ENCODE assay signal across 27 cellular contexts in genomic region chr21:32093758-32094463, GRCh38.
"Had no signal": no experiment of that assay in that cellular context is flagged by ENCODE, and none has a peak within 500 bp of the region (broad histone marks: within the 10 kb centered on the region; RNA-seq: fewer than 3 reads in every experiment).

No MANE protein-coding gene starts in this region.

- H3K27ac Mint-ChIP-seq: activated B cell treated with CpG ODN at 0.5 μM for 24 hours; activated CD4-positive, alpha-beta memory T cell treated with anti-CD3 and anti-CD28 coated beads for 36 hours; activated CD4-positive, alpha-beta T cell treated with anti-CD3 and anti-CD28 coated beads, Interleukin-2, amount 10 ng/mL, durations not matched to agents 24 days and 14 days; activated CD8-positive, alpha-beta T cell treated with anti-CD3 and anti-CD28 coated beads, Interleukin-2, amount 10 ng/mL, durations not matched to agents 7 days and 5 days; activated naive CD8-positive, alpha-beta T cell; activated T-helper 17 cell treated with anti-CD3 and anti-CD28 coated beads, Interleukin-2, amount 50 U/mL, for 72 hours; dendritic cell treated with granulocyte-macrophage colony-stimulating factor and Interleukin-4, amounts not matched to agents 40 ng/mL and 50 ng/mL, for 4 days; endodermal cell; T-helper 17 cell; T-helper 2 cell treated with Interferon-gamma antibody and Interleukin-4, amounts not matched to agents 5 μg/mL and 100 μg/mL, for 36 hours had no signal

- H3K9me3 Mint-ChIP-seq: activated CD4-positive, alpha-beta memory T cell treated with anti-CD3 and anti-CD28 coated beads for 36 hours; activated CD4-positive, alpha-beta T cell treated with anti-CD3 and anti-CD28 coated beads, Interleukin-2, amount 10 ng/mL, durations not matched to agents 24 days and 14 days; activated T-cell treated with anti-CD3 and anti-CD28 coated beads, Interleukin-2, amount 50 U/mL, for 4 hours; endodermal cell; T-helper 2 cell treated with Interferon-gamma antibody and Interleukin-4, amounts not matched to agents 5 μg/mL and 100 μg/mL, for 36 hours had no signal

- H3K4me3 Mint-ChIP-seq: activated B cell treated with CpG ODN at 0.5 μM for 24 hours; activated CD4-positive, alpha-beta memory T cell treated with anti-CD3 and anti-CD28 coated beads for 36 hours; activated CD4-positive, alpha-beta T cell treated with anti-CD3 and anti-CD28 coated beads, Interleukin-2, amount 10 ng/mL, durations not matched to agents 24 days and 14 days; activated CD8-positive, alpha-beta T cell treated with anti-CD3 and anti-CD28 coated beads, Interleukin-2, amount 10 ng/mL, durations not matched to agents 7 days and 5 days; activated naive CD8-positive, alpha-beta T cell; activated T-cell treated with anti-CD3 and anti-CD28 coated beads, Interleukin-2, amount 50 U/mL, for 4 hours; activated T-helper 17 cell treated with anti-CD3 and anti-CD28 coated beads, Interleukin-2, amount 50 U/mL, for 72 hours; central memory CD8-positive, alpha-beta T cell; dendritic cell treated with granulocyte-macrophage colony-stimulating factor and Interleukin-4, amounts not matched to agents 40 ng/mL and 50 ng/mL, for 4 days; endodermal cell; T-helper 17 cell; T-helper 2 cell treated with Interferon-gamma antibody and Interleukin-4, amounts not matched to agents 5 μg/mL and 100 μg/mL, for 36 hours had no signal

- H3K36me3 Mint-ChIP-seq: activated CD4-positive, alpha-beta memory T cell treated with anti-CD3 and anti-CD28 coated beads for 36 hours had no signal

- H3K27ac ChIP-seq: brain microvascular endothelial cell, coronary artery, dorsolateral prefrontal cortex, WERI-Rb-1 had no signal

- ATAC-seq: activated CD4-positive, CD25-positive, alpha-beta regulatory T cell treated with anti-CD3 and anti-CD28 coated beads, Interleukin-2, amount 50 U/mL, for 24 hours; activated CD8-positive, alpha-beta T cell treated with anti-CD3 and anti-CD28 coated beads, Interleukin-2, amount 10 ng/mL, durations not matched to agents 7 days and 5 days; activated T-cell treated with anti-CD3 and anti-CD28 coated beads, Interleukin-2, amount 50 U/mL, for 4 hours; activated T-helper 17 cell treated with anti-CD3 and anti-CD28 coated beads, Interleukin-2, amount 50 U/mL, for 72 hours; esophagus mucosa; T-helper 17 cell had no signal

- H3K4me1 Mint-ChIP-seq: activated B cell treated with CpG ODN at 0.5 μM for 24 hours; activated CD4-positive, alpha-beta T cell treated with anti-CD3 and anti-CD28 coated beads, Interleukin-2, amount 10 ng/mL, durations not matched to agents 24 days and 14 days; central memory CD8-positive, alpha-beta T cell; T-helper 17 cell had no signal

- H3K27me3 Mint-ChIP-seq: activated CD4-positive, alpha-beta T cell treated with anti-CD3 and anti-CD28 coated beads, Interleukin-2, amount 10 ng/mL, durations not matched to agents 24 days and 14 days; dendritic cell treated with granulocyte-macrophage colony-stimulating factor and Interleukin-4, amounts not matched to agents 40 ng/mL and 50 ng/mL, for 4 days had no signal

- H3K27me3 ChIP-seq: brain microvascular endothelial cell, dorsolateral prefrontal cortex had no signal

- H3K4me3 ChIP-seq: dorsolateral prefrontal cortex had no signal

- DNase-seq: activated B cell treated with CpG ODN at 0.5 μM for 24 hours; activated CD4-positive, alpha-beta memory T cell treated with anti-CD3 and anti-CD28 coated beads for 36 hours; activated CD4-positive, alpha-beta T cell treated with anti-CD3 and anti-CD28 coated beads, Interleukin-2, amount 10 ng/mL, durations not matched to agents 24 days and 14 days; activated CD8-positive, alpha-beta T cell treated with anti-CD3 and anti-CD28 coated beads, Interleukin-2, amount 10 ng/mL, durations not matched to agents 7 days and 5 days; activated effector memory CD4-positive, alpha-beta T cell treated with Interleukin-2 at 50 U/mL for 16 hours; activated gamma-delta T cell treated with Interleukin-2 at 50 U/mL for 16 hours; activated naive CD4-positive, alpha-beta T cell treated with anti-CD3 and anti-CD28 coated beads, Interleukin-2, amount 50 U/mL, for 16 hours; activated naive CD4-positive, alpha-beta T cell treated with Interleukin-2 at 50 U/mL for 16 hours; activated T-cell treated with anti-CD3 and anti-CD28 coated beads, Interleukin-2, amount 50 U/mL, for 4 hours; amniotic stem cell; anterior cingulate cortex; dorsolateral prefrontal cortex; effector memory CD4-positive, alpha-beta T cell; T-helper 1 cell; T-helper 17 cell; T1000; WERI-Rb-1 had no signal

- H3K36me3 ChIP-seq: brain microvascular endothelial cell, WERI-Rb-1 had no signal
